In genomic region chr14:58535084-58535483, GRCh38 we compare ENCODE assay signal across 15 cellular contexts.
DNase-seq lines count a peak whose midpoint lies in the region; ATAC-seq and TF ChIP-seq lines count a peak whose summit lies in the region.
"Had no signal": no experiment of that assay in that cellular context is flagged by ENCODE, and none has a peak within 500 bp of the region (broad histone marks: within the 10 kb centered on the region; RNA-seq: fewer than 3 reads in every experiment).

No MANE protein-coding gene starts in this region.

- DNase-seq in GM03348 (ENCODE audit: low spot score) (peak; percentile 24), SK-MEL-5 (ENCODE audit: low read depth, low spot score) (peak; percentile 22), endothelial cell (ENCODE audit: low spot score) (no peak), progenitor cell of endocrine pancreas (ENCODE audit: low spot score, unreplicated experiment) (no peak), C1 segment of cervical spinal cord (lab: John Stamatoyannopoulos, UW) (no peak)
- DNase-seq in activated naive CD4-positive, alpha-beta T cell treated with anti-CD3 and anti-CD28 coated beads, Interleukin-2, amount 50 U/mL, for 16 hours: no peak
- DNase-seq: CD4-positive, alpha-beta memory T cell; foreskin keratinocyte; KG1; NCI-H2029 treated with DMSO at 0.1 percent for 48 hours; NCI-H774; right lobe of liver; SIG-M5 had no signal

- in situ Hi-C loops in SK-MEL-5 (cut with HindIII; ENCODE audit: low pct_unique_long_range_greater_than_20kb, low sequenced_read_pairs): no loop called here

- H3K9me3 Mint-ChIP-seq in endothelial cell (ENCODE audit: unreplicated experiment) (no peaks in the 10 kb centered on the region), progenitor cell of endocrine pancreas (ENCODE audit: low read depth) (no peaks in the 10 kb centered on the region)

- peaks cover 21% of the 10 kb centered on the region for H3K4me1 Mint-ChIP-seq in endothelial cell (ENCODE audit: unreplicated experiment)
- peaks cover 25% of the 10 kb centered on the region for H3K4me1 Mint-ChIP-seq in progenitor cell of endocrine pancreas (ENCODE audit: low read depth)

- H3K36me3 Mint-ChIP-seq in endothelial cell (ENCODE audit: low read depth, unreplicated experiment) (no peaks in the 10 kb centered on the region), progenitor cell of endocrine pancreas (ENCODE audit: insufficient read depth) (no peaks in the 10 kb centered on the region)

- ATAC-seq in HG02938 (IDR thresholded peaks at IDR 0.05; ENCODE audit: unreplicated experiment) (no peak), GM21717 (IDR thresholded peaks at IDR 0.05; ENCODE audit: unreplicated experiment) (no peak)
- ATAC-seq: foreskin keratinocyte, right lobe of liver had no signal

- TF ChIP-seq CTCF in endothelial cell (IDR thresholded peaks at IDR 0.05; ENCODE audit: unreplicated experiment) (no peak), progenitor cell of endocrine pancreas (IDR thresholded peaks at IDR 0.05; ENCODE audit: unreplicated experiment) (no peak)

- H3K4me3 Mint-ChIP-seq in endothelial cell (ENCODE audit: unreplicated experiment): no peak overlapping the region
- H3K4me3 Mint-ChIP-seq in progenitor cell of endocrine pancreas (ENCODE audit: low read depth): no peak overlapping the region
- H3K4me3 Mint-ChIP-seq: CD4-positive, alpha-beta memory T cell had no signal

- peaks cover 1% of the 10 kb centered on the region for H3K27me3 Mint-ChIP-seq in endothelial cell (ENCODE audit: unreplicated experiment)
- no peaks in the 10 kb centered on the region for H3K27me3 Mint-ChIP-seq in progenitor cell of endocrine pancreas
- H3K27me3 Mint-ChIP-seq: CD4-positive, alpha-beta memory T cell had no signal

- H3K27ac Mint-ChIP-seq in endothelial cell (ENCODE audit: unreplicated experiment): peak overlapping the region; percentile 81
- peak overlapping the region; percentile 41 for H3K27ac Mint-ChIP-seq in progenitor cell of endocrine pancreas
- H3K27ac Mint-ChIP-seq: CD4-positive, alpha-beta memory T cell had no signal

Comparison
In these comparisons a context has a peak if more than half of its experiments do, and no peak if none do; other contexts are left out.
1. DNase-seq: peak in GM03348 (single experiment) and SK-MEL-5 (single experiment); none in endothelial cell (single experiment), progenitor cell of endocrine pancreas (single experiment), activated naive CD4-positive, alpha-beta T cell treated with anti-CD3 and anti-CD28 coated beads, Interleukin-2, amount 50 U/mL, for 16 hours (single experiment) and C1 segment of cervical spinal cord (0 of 14).